Comparison of ENCODE assay signal across 24 cellular contexts in the genomic region with DNA sequence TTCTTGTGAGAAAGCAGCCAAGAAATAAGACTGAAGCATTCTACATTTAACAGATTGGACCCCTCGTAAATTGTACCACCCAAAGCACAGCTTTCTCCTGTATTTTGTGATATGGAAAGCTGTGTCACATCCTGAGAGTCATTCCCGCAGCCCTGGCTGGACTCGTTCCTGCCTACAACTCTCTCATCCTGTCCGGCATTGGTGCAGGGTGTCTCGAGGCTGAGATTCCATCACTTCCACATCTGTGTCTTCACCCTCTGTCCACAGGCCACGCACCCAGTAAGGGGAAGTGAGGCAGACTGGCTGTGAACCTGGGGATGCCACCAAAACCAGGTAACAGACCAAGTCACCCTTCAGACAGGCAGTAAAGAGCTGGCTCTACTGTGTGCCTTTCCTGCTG.
DNase-seq lines count a peak whose midpoint lies in the region; ATAC-seq and TF ChIP-seq lines count a peak whose summit lies in the region.
"Had no signal": no experiment of that assay in that cellular context is flagged by ENCODE, and none has a peak within 500 bp of the region (broad histone marks: within the 10 kb centered on the region; RNA-seq: fewer than 3 reads in every experiment).

No MANE protein-coding gene starts in this region.

- peaks cover 10% of the 10 kb centered on the region for H3K36me3 Mint-ChIP-seq in stimulated activated naive CD8-positive, alpha-beta T cell treated with anti-CD3 and anti-CD28 coated beads, Interleukin-15, Interleukin-2, amounts not matched to agents 100 ng/mL and 50 ng/mL, for 24 hours (ENCODE audit: low read depth)
- H3K36me3 Mint-ChIP-seq in activated naive CD8-positive, alpha-beta T cell treated with anti-CD3 and anti-CD28 coated beads, Interleukin-2, amount 50 U/mL, for 24 hours (ENCODE audit: low read depth) = peaks cover 6% of the 10 kb centered on the region
- peaks cover 2 to 6% of the 10 kb centered on the region in 2 donors for H3K36me3 Mint-ChIP-seq in stimulated activated naive B cell treated with anti-CD40 and anti-IgM and Interleukin-4, amounts not matched to agents 10 μg/mL and 1 μg/mL and 100 μg/mL, for 72 hours

- no peak overlapping the region for H3K4me3 ChIP-seq in upper lobe of right lung

- no peak for DNase-seq in stimulated activated naive CD8-positive, alpha-beta T cell treated with anti-CD3 and anti-CD28 coated beads, Interleukin-15, Interleukin-2, amounts not matched to agents 100 U/mL and 50 U/mL, for 24 hours
- DNase-seq in activated naive CD8-positive, alpha-beta T cell treated with anti-CD3 and anti-CD28 coated beads, Interleukin-2, amount 50 U/mL, for 24 hours = no peak
- DNase-seq in lung microvascular endothelial cell (ENCODE audit: low read depth in 2 of 2) = peak; percentile 38 to 74
- peak; percentile 50 for DNase-seq in upper lobe of right lung
- DNase-seq in stimulated activated naive B cell treated with anti-CD40 and anti-IgM and Interleukin-4, amounts not matched to agents 10 μg/mL and 1 μg/mL and 100 μg/mL, for 72 hours = no peak
- DNase-seq in left cardiac atrium = no peak
- DNase-seq: ACHN; C1 segment of cervical spinal cord; CD8-positive, alpha-beta memory T cell; DND-41; H7; HFFc6; Karpas-422; NCI-H1048; NCI-H1436; NCI-H1930; NCI-H226; NCI-H524; NCI-H82; OCI-M1; RPMI8226; SHP77 treated with DMSO at 0.1 percent for 48 hours had no signal

- no peak for TF ChIP-seq CTCF in upper lobe of right lung (IDR thresholded peaks at IDR 0.05)

- H3K27ac ChIP-seq in upper lobe of right lung = no peak overlapping the region

- no peak overlapping the region for H3K4me3 Mint-ChIP-seq in stimulated activated naive CD8-positive, alpha-beta T cell treated with anti-CD3 and anti-CD28 coated beads, Interleukin-15, Interleukin-2, amounts not matched to agents 100 ng/mL and 50 ng/mL, for 24 hours
- H3K4me3 Mint-ChIP-seq in activated naive CD8-positive, alpha-beta T cell treated with anti-CD3 and anti-CD28 coated beads, Interleukin-2, amount 50 U/mL, for 24 hours = no peak overlapping the region
- H3K4me3 Mint-ChIP-seq in stimulated activated naive B cell treated with anti-CD40 and anti-IgM and Interleukin-4, amounts not matched to agents 10 μg/mL and 1 μg/mL and 100 μg/mL, for 72 hours = no peak overlapping the region
- H3K4me3 Mint-ChIP-seq: CD8-positive, alpha-beta memory T cell; HFFc6 had no signal

- peak overlapping the region; percentile 26 for H3K27ac Mint-ChIP-seq in stimulated activated naive CD8-positive, alpha-beta T cell treated with anti-CD3 and anti-CD28 coated beads, Interleukin-15, Interleukin-2, amounts not matched to agents 100 ng/mL and 50 ng/mL, for 24 hours
- H3K27ac Mint-ChIP-seq in activated naive CD8-positive, alpha-beta T cell treated with anti-CD3 and anti-CD28 coated beads, Interleukin-2, amount 50 U/mL, for 24 hours = peak overlapping the region; percentile 32
- no peak overlapping the region for H3K27ac Mint-ChIP-seq in stimulated activated naive B cell treated with anti-CD40 and anti-IgM and Interleukin-4, amounts not matched to agents 10 μg/mL and 1 μg/mL and 100 μg/mL, for 72 hours
- H3K27ac Mint-ChIP-seq: HFFc6 had no signal

- no peaks in the 10 kb centered on the region for H3K27me3 Mint-ChIP-seq in stimulated activated naive CD8-positive, alpha-beta T cell treated with anti-CD3 and anti-CD28 coated beads, Interleukin-15, Interleukin-2, amounts not matched to agents 100 ng/mL and 50 ng/mL, for 24 hours
- H3K27me3 Mint-ChIP-seq in activated naive CD8-positive, alpha-beta T cell treated with anti-CD3 and anti-CD28 coated beads, Interleukin-2, amount 50 U/mL, for 24 hours = no peaks in the 10 kb centered on the region
- no peaks in the 10 kb centered on the region for H3K27me3 Mint-ChIP-seq in stimulated activated naive B cell treated with anti-CD40 and anti-IgM and Interleukin-4, amounts not matched to agents 10 μg/mL and 1 μg/mL and 100 μg/mL, for 72 hours

- no peaks in the 10 kb centered on the region for H3K9me3 ChIP-seq in upper lobe of right lung

- H3K36me3 ChIP-seq in upper lobe of right lung = no peaks in the 10 kb centered on the region

- peaks cover 60% of the 10 kb centered on the region for H3K4me1 Mint-ChIP-seq in stimulated activated naive CD8-positive, alpha-beta T cell treated with anti-CD3 and anti-CD28 coated beads, Interleukin-15, Interleukin-2, amounts not matched to agents 100 ng/mL and 50 ng/mL, for 24 hours (ENCODE audit: low read depth)
- H3K4me1 Mint-ChIP-seq in activated naive CD8-positive, alpha-beta T cell treated with anti-CD3 and anti-CD28 coated beads, Interleukin-2, amount 50 U/mL, for 24 hours = peaks cover 63% of the 10 kb centered on the region
- peaks cover 33 to 64% of the 10 kb centered on the region in 2 donors for H3K4me1 Mint-ChIP-seq in stimulated activated naive B cell treated with anti-CD40 and anti-IgM and Interleukin-4, amounts not matched to agents 10 μg/mL and 1 μg/mL and 100 μg/mL, for 72 hours

- intact Hi-C loops in upper lobe of right lung (cut with DNase I) = no loop called here
- intact Hi-C loops in left cardiac atrium (cut with DNase I) = no loop called here

- ATAC-seq in stimulated activated naive CD8-positive, alpha-beta T cell treated with anti-CD3 and anti-CD28 coated beads, Interleukin-15, Interleukin-2, amounts not matched to agents 100 U/mL and 50 U/mL, for 24 hours = no peak
- ATAC-seq in activated naive CD8-positive, alpha-beta T cell treated with anti-CD3 and anti-CD28 coated beads, Interleukin-2, amount 50 U/mL, for 24 hours = no peak
- ATAC-seq in upper lobe of right lung (no peak), HG02870 (IDR thresholded peaks at IDR 0.05; ENCODE audit: unreplicated experiment) (no peak), left cardiac atrium (no peak)
- no peak for ATAC-seq in stimulated activated naive B cell treated with anti-CD40 and anti-IgM and Interleukin-4, amounts not matched to agents 10 μg/mL and 1 μg/mL and 100 μg/mL, for 72 hours (replicated peaks)

- no peaks in the 10 kb centered on the region for H3K27me3 ChIP-seq in upper lobe of right lung

- peaks cover 3% of the 10 kb centered on the region for H3K4me1 ChIP-seq in upper lobe of right lung

- H3K9me3 Mint-ChIP-seq in stimulated activated naive CD8-positive, alpha-beta T cell treated with anti-CD3 and anti-CD28 coated beads, Interleukin-15, Interleukin-2, amounts not matched to agents 100 ng/mL and 50 ng/mL, for 24 hours = peaks cover 8% of the 10 kb centered on the region
- H3K9me3 Mint-ChIP-seq in activated naive CD8-positive, alpha-beta T cell treated with anti-CD3 and anti-CD28 coated beads, Interleukin-2, amount 50 U/mL, for 24 hours = peaks cover 13% of the 10 kb centered on the region
- peaks cover 0 to 2% of the 10 kb centered on the region in 2 donors for H3K9me3 Mint-ChIP-seq in stimulated activated naive B cell treated with anti-CD40 and anti-IgM and Interleukin-4, amounts not matched to agents 10 μg/mL and 1 μg/mL and 100 μg/mL, for 72 hours
- H3K9me3 Mint-ChIP-seq: CD8-positive, alpha-beta memory T cell; HFFc6 had no signal

Comparison
In these comparisons a context has a peak if more than half of its experiments do, and no peak if none do; other contexts are left out.
1. DNase-seq: peak in lung microvascular endothelial cell (2 of 2) and upper lobe of right lung (single experiment); none in stimulated activated naive CD8-positive, alpha-beta T cell treated with anti-CD3 and anti-CD28 coated beads, Interleukin-15, Interleukin-2, amounts not matched to agents 100 U/mL and 50 U/mL, for 24 hours (single experiment), activated naive CD8-positive, alpha-beta T cell treated with anti-CD3 and anti-CD28 coated beads, Interleukin-2, amount 50 U/mL, for 24 hours (single experiment), stimulated activated naive B cell treated with anti-CD40 and anti-IgM and Interleukin-4, amounts not matched to agents 10 μg/mL and 1 μg/mL and 100 μg/mL, for 72 hours (single experiment) and left cardiac atrium (single experiment).